2 cellular contexts compared by ENCODE assay signal in genomic region chr15:52485290-52485689, GRCh38.
TF ChIP-seq lines count a peak whose summit lies in the region.

No MANE protein-coding gene starts in this region.

TF ChIP-seq in HEK293, 187 proteins besides CTCF, POLR2A, EP300 and RAD21 (continued from another document):
- TF ChIP-seq ZNF843 (tag by site-specific recombination; IDR thresholded peaks at IDR 0.05), result no peak
TF ChIP-seq in HEK293: peak in this region for 1.

TF ChIP-seq in K562, 482 proteins besides CTCF, POLR2A, EP300 and RAD21 (continued from another document):
- TF ChIP-seq ARID3A (IDR thresholded peaks at IDR 0.05; ENCODE audit: borderline replicate concordance, low read depth, low read length) (no peak), ZNF512 (tag; IDR thresholded peaks at IDR 0.05) (no peak), MBD1 (CRISPR knock-in tag; IDR thresholded peaks at IDR 0.05) (no peak), NCOA1 (IDR thresholded peaks at IDR 0.05; ENCODE audit: low read depth) (no peak), DPF2 (IDR thresholded peaks at IDR 0.05) (no peak), PHB (CRISPR knock-in tag; IDR thresholded peaks at IDR 0.05) (no peak), PCBP1 (IDR thresholded peaks at IDR 0.05; ENCODE audit: low read depth, low read length, poor library complexity, severe bottlenecking) (no peak), ZHX1 (conservative IDR thresholded peaks at IDR 0.05; ENCODE audit: low read length) (no peak), FUS (optimal IDR thresholded peaks at IDR 0.05; ENCODE audit: low read depth, low read length) (no peak), CBX3 (IDR thresholded peaks at IDR 0.05; ENCODE audit: borderline replicate concordance in 1 of 2, low read length in 2 of 2) (no peak), MAFG (tag; conservative IDR thresholded peaks at IDR 0.05) (peak; percentile 46), ZBTB17 (CRISPR knock-in tag; IDR thresholded peaks at IDR 0.05) (no peak), ZNF197 (CRISPR knock-in tag; IDR thresholded peaks at IDR 0.05; ENCODE audit: low read depth) (no peak), GATAD2A (IDR thresholded peaks at IDR 0.05) (no peak), MEF2D (tag; conservative IDR thresholded peaks at IDR 0.05; ENCODE audit: low read depth) (no peak), ZNF165 (CRISPR knock-in tag; IDR thresholded peaks at IDR 0.05; ENCODE audit: borderline replicate concordance) (no peak), ZNF431 (CRISPR knock-in tag; IDR thresholded peaks at IDR 0.05) (no peak), C11orf30 (IDR thresholded peaks at IDR 0.05; ENCODE audit: low read depth) (peak; percentile 61), ZNF511 (CRISPR knock-in tag; IDR thresholded peaks at IDR 0.05) (no peak), ZC3H11A (IDR thresholded peaks at IDR 0.05; ENCODE audit: low read depth, low read length) (no peak)
